2 cellular contexts compared by ENCODE assay signal in the genomic region with DNA sequence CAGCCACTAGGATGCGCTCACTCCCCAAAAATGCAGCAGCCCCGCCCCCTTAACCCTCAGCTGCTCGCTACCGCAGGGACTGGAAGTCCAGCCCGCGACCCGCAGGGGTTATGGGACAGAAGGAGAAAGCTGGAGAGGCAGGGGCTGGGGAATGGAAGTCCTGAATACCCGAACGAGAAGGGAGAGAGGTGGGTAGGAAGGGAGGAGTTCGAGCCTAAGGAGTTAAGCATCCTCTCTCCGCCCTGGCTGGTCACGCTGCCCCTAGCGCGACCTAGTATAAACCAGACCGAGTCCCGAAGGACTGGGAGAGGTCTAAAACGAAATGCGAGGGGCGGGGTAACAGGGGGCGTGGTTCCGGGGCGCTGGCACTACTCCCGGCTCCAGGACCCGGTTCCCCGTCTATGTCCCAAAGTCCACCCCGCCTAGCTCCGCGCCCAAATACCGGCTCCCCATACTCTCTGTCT.
A peak's percentile ranks its signal among the peaks of the same experiment; 100 is the strongest.
TF ChIP-seq lines count a peak whose summit lies in the region.

No MANE protein-coding gene starts in this region.

TF ChIP-seq in A549, 52 proteins besides CTCF, POLR2A, EP300 and RAD21 (continued from another document):
- TF ChIP-seq SMC3 (IDR thresholded peaks at IDR 0.05) (peak; percentile 66), NFE2L2 (conservative IDR thresholded peaks at IDR 0.05; ENCODE audit: low read length) (no peak), RCOR1 (IDR thresholded peaks at IDR 0.05; ENCODE audit: low read depth, low read length) (no peak), RFX5 (IDR thresholded peaks at IDR 0.05) (no peak)
- TF ChIP-seq, protein P1, sequence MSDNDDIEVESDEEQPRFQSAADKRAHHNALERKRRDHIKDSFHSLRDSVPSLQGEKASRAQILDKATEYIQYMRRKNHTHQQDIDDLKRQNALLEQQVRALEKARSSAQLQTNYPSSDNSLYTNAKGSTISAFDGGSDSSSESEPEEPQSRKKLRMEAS (IDR thresholded peaks at IDR 0.05): peak; percentile 4

TF ChIP-seq in SK-N-SH treated with all-trans-retinoic acid at 6 μM for 48 hours, 23 proteins besides CTCF, POLR2A, EP300 and RAD21 (continued from another document):
- TF ChIP-seq, protein P2, sequence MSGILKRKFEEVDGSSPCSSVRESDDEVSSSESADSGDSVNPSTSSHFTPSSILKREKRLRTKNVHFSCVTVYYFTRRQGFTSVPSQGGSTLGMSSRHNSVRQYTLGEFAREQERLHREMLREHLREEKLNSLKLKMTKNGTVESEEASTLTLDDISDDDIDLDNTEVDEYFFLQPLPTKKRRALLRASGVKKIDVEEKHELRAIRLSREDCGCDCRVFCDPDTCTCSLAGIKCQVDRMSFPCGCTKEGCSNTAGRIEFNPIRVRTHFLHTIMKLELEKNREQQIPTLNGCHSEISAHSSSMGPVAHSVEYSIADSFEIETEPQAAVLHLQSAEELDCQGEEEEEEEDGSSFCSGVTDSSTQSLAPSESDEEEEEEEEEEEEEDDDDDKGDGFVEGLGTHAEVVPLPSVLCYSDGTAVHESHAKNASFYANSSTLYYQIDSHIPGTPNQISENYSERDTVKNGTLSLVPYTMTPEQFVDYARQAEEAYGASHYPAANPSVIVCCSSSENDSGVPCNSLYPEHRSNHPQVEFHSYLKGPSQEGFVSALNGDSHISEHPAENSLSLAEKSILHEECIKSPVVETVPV (CRISPR knock-in tag; IDR thresholded peaks at IDR 0.05): no peak
- 0 out of 2 replicates have a peak, but pooled peaks have one; percentile 48 for TF ChIP-seq RARB (CRISPR knock-in tag; IDR thresholded peaks at IDR 0.05)
- no peak for TF ChIP-seq ZC3H10 (CRISPR knock-in tag; IDR thresholded peaks at IDR 0.05)
- TF ChIP-seq ZFP30 (CRISPR knock-in tag; IDR thresholded peaks at IDR 0.05): no peak
- no peak for TF ChIP-seq ZFP3 (CRISPR knock-in tag; IDR thresholded peaks at IDR 0.05)
- no peak for TF ChIP-seq BACH2 (CRISPR knock-in tag; IDR thresholded peaks at IDR 0.05; ENCODE audit: borderline replicate concordance)
